17 cellular contexts compared by ENCODE assay signal in the genomic region with DNA sequence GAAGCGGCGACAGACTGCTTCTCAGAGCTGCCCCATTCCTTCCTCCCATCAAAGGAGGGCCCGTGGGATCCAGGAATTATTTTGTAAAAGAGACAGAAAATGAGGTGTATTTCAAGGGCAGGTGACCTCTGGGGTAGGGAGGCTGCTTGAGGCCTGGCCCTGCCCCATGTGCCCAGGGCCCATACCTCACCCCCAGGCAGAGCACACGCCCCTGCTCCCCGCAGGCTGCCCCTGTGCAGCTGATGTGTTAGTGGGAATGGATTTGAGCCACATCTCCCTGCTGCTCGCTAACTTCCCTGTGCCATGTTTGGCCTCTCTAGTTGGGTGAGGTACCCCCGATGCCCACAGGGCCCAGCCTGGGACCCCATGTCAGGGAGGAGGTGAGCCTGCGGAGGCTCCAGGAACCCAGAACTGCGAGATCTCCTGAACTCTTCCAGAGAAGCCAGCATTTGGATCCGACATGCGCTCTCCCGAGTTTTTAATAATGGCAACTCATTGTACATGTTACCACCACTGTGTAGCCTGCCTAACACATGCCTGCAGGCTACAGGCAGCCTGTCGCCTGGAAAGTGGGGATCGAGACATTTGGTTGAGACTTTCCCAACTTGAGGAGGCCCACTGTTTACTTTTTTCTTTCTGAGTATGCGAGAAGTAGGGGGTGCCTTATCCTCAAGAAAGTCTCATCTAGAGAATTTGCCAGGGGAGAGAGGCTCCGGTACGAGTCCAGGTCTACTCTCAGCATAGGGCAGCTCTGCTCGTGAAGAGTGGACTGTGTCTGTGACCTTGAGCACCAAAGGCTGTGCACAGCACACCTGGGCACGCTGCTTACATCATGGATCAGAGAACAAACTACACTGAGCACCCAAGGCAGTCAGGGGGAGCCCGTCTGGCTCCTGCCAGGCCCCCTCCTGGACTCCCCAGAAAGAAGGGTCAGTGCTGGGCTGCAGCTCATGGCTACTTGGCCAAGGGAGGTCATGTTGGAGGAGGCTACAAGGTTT. TPM values are rescaled to one million over a fixed set of nuclear protein-coding genes. Genes with fewer than 3 reads are reported as not detected.
DNase-seq lines count a peak whose midpoint lies in the region; ATAC-seq, FAIRE-seq and TF ChIP-seq lines count a peak whose summit lies in the region.
"Had no signal": no experiment of that assay in that cellular context is flagged by ENCODE, and none has a peak within 500 bp of the region (broad histone marks: within the 10 kb centered on the region; RNA-seq: fewer than 3 reads in every experiment).

No MANE protein-coding gene starts in this region.

- peak overlapping the region in 8 of 11 experiments; percentile 7 to 82 (median 44); a peak in 9 of 22 replicates for H3K27ac ChIP-seq in BLaER1 treated with 17β-estradiol and CSF1 and Interleukin-3, amounts not matched to agents 10 nM and 100 nM
- H3K27ac ChIP-seq in SK-N-MC = peak overlapping the region; percentile 55; the same call in 1 of the 2 replicates
- H3K27ac ChIP-seq in hepatocyte = peak overlapping the region; percentile 73
- H3K27ac ChIP-seq in pancreas = no peak overlapping the region
- H3K27ac ChIP-seq: A549 had no signal

- WGBS in hepatocyte (ENCODE audit: low lambda C conversion rate, missing lambda C conversion rate) = 88% methylated on average over 20 of the region's 20 CpGs
- WGBS in pancreas, 2 donors = 81 to 82% methylated on average over 20 of the region's 20 CpGs

- peaks cover 25% of the 10 kb centered on the region for H3K4me1 Mint-ChIP-seq in activated naive CD8-positive, alpha-beta T cell treated with anti-CD3 and anti-CD28 coated beads for 36 hours

- no peaks in the 10 kb centered on the region for H3K9me3 Mint-ChIP-seq in activated naive CD8-positive, alpha-beta T cell treated with anti-CD3 and anti-CD28 coated beads for 36 hours
- H3K9me3 Mint-ChIP-seq: CD4-positive, alpha-beta T cell had no signal

- H3K4me1 ChIP-seq in BLaER1 treated with 17β-estradiol and CSF1 and Interleukin-3, amounts not matched to agents 10 nM and 100 nM = peaks cover 82 to 93% (median 89%) of the 10 kb centered on the region in 10 experiments
- peaks cover 32% of the 10 kb centered on the region for H3K4me1 ChIP-seq in hepatocyte (ENCODE audit: insufficient read depth)
- H3K4me1 ChIP-seq in pancreas = peaks cover 0 to 9% (median 0%) of the 10 kb centered on the region in 3 donors

- no peak overlapping the region for H3K27ac Mint-ChIP-seq in activated naive CD8-positive, alpha-beta T cell treated with anti-CD3 and anti-CD28 coated beads for 36 hours
- H3K27ac Mint-ChIP-seq: CD4-positive, alpha-beta T cell had no signal

- intact Hi-C loops in pancreas (cut with DNase I) = no loop called here

- H3K36me3 Mint-ChIP-seq in activated naive CD8-positive, alpha-beta T cell treated with anti-CD3 and anti-CD28 coated beads for 36 hours = peaks cover 2% of the 10 kb centered on the region

- no peak for FAIRE-seq in pancreas (lab: Jason Lieb, UNC)
- FAIRE-seq: A549, GM12892 had no signal

- no peaks in the 10 kb centered on the region for H3K9me2 ChIP-seq in hepatocyte (replicated peaks; ENCODE audit: insufficient read depth)

- no peak overlapping the region for H3K4me3 ChIP-seq in BLaER1 treated with 17β-estradiol and CSF1 and Interleukin-3, amounts not matched to agents 10 nM and 100 nM
- H3K4me3 ChIP-seq in SK-N-MC (no peak overlapping the region), hepatocyte (no peak overlapping the region), pancreas (no peak overlapping the region)
- H3K4me3 ChIP-seq: A549 had no signal

- peaks cover 37% of the 10 kb centered on the region for H3K27me3 Mint-ChIP-seq in activated naive CD8-positive, alpha-beta T cell treated with anti-CD3 and anti-CD28 coated beads for 36 hours

- H3K9me3 ChIP-seq in BLaER1 treated with 17β-estradiol and CSF1 and Interleukin-3, amounts not matched to agents 10 nM and 100 nM (replicated peaks in 1 of 11) = no peaks in the 10 kb centered on the region
- H3K9me3 ChIP-seq in SK-N-MC (ENCODE audit: low read depth, low read length) (no peaks in the 10 kb centered on the region), hepatocyte (ENCODE audit: low read depth) (no peaks in the 10 kb centered on the region), pancreas (no peaks in the 10 kb centered on the region)
- H3K9me3 ChIP-seq: A549 had no signal

- H3K36me3 ChIP-seq in BLaER1 treated with 17β-estradiol and CSF1 and Interleukin-3, amounts not matched to agents 10 nM and 100 nM = no peaks in the 10 kb centered on the region
- no peaks in the 10 kb centered on the region for H3K36me3 ChIP-seq in SK-N-MC (ENCODE audit: insufficient read depth, low read length)
- H3K36me3 ChIP-seq in hepatocyte (replicated peaks; ENCODE audit: insufficient read depth, low read depth) = no peaks in the 10 kb centered on the region
- H3K36me3 ChIP-seq in pancreas = no peaks in the 10 kb centered on the region

- H3K4me2 ChIP-seq in BLaER1 treated with 17β-estradiol and CSF1 and Interleukin-3, amounts not matched to agents 10 nM and 100 nM = peak overlapping the region in 10 of 11 experiments; percentile 13 to 92 (median 78); a peak in 15 of 22 replicates
- H3K4me2 ChIP-seq in hepatocyte = no peak overlapping the region
- H3K4me2 ChIP-seq: A549 had no signal

- no peaks in the 10 kb centered on the region for H4K20me1 ChIP-seq in BLaER1 treated with 17β-estradiol and CSF1 and Interleukin-3, amounts not matched to agents 10 nM and 100 nM
- H4K20me1 ChIP-seq in hepatocyte (ENCODE audit: insufficient read depth, poor library complexity, severe bottlenecking) = no peaks in the 10 kb centered on the region

- TF ChIP-seq CTCF in hepatocyte (IDR thresholded peaks at IDR 0.05; ENCODE audit: poor library complexity) (no peak), pancreas (IDR thresholded peaks at IDR 0.05) (no peak)

- ATAC-seq in pancreas = peak; percentile 58 to 87 (median 82)
- ATAC-seq: A549 had no signal

- peaks cover 0 to 8% (median 0%) of the 10 kb centered on the region in 11 experiments; a peak in 1 of 22 replicates for H3K27me3 ChIP-seq in BLaER1 treated with 17β-estradiol and CSF1 and Interleukin-3, amounts not matched to agents 10 nM and 100 nM
- no peaks in the 10 kb centered on the region for H3K27me3 ChIP-seq in hepatocyte
- no peaks in the 10 kb centered on the region for H3K27me3 ChIP-seq in pancreas

- no peak overlapping the region for H3K9ac ChIP-seq in BLaER1 treated with 17β-estradiol and CSF1 and Interleukin-3, amounts not matched to agents 10 nM and 100 nM
- H3K9ac ChIP-seq in SK-N-MC (ENCODE audit: insufficient read length) = no peak overlapping the region

- DNase-seq in SK-N-MC (ENCODE audit: low read depth, low spot score) (no peak), hepatocyte (ENCODE audit: low spot score) (no peak), pancreas (peak in 1 of 6 donors; percentile 32), NCI-H2227 treated with DMSO at 0.1 percent for 48 hours (lab: John Stamatoyannopoulos, UW) (no peak), globus pallidus (ENCODE audit: low spot score) (no peak)
- DNase-seq in activated naive CD8-positive, alpha-beta T cell treated with anti-CD3 and anti-CD28 coated beads for 36 hours = no peak
- DNase-seq: CD4-positive, alpha-beta T cell; DND-41; GDM1; IMR-90; NCI-H1436; NCI-H2029 treated with DMSO at 0.1 percent for 48 hours; NCI-H524 treated with DMSO at 0.1 percent for 48 hours had no signal

- H3K79me2 ChIP-seq in hepatocyte = no peaks in the 10 kb centered on the region

- no peak overlapping the region for H2AFZ ChIP-seq in hepatocyte

- H3K4me3 Mint-ChIP-seq in activated naive CD8-positive, alpha-beta T cell treated with anti-CD3 and anti-CD28 coated beads for 36 hours = no peak overlapping the region
- H3K4me3 Mint-ChIP-seq: CD4-positive, alpha-beta T cell had no signal

RNA-seq across cellular contexts. Expression of a gene that starts 36.1 kb away (rescaled TPM):
- total RNA-seq in hepatocyte = 40.5 and 52.5 TPM in 2 replicates
- 31.7 and 36.0 TPM in 2 replicates for polyA plus RNA-seq in hepatocyte
- 1 to 10 TPM; 1.3 to 4.5 (median 3.2) TPM for total RNA-seq in pancreas
- polyA plus RNA-seq in pancreas = 1 to 10 TPM in 1 of 2 donors, under 1 TPM in 1; 0.87 to 1.8 TPM
- total RNA-seq in activated naive CD8-positive, alpha-beta T cell treated with anti-CD3 and anti-CD28 coated beads for 36 hours = 1 to 10 TPM; 4.0 to 4.6 TPM
- total RNA-seq: H4, IMR-90 had no signal
- polyA plus RNA-seq: IMR-90 had no signal

Comparison
In these comparisons a context has a peak if more than half of its experiments do, and no peak if none do; other contexts are left out.
1. H3K27ac ChIP-seq: peak in BLaER1 treated with 17β-estradiol and CSF1 and Interleukin-3, amounts not matched to agents 10 nM and 100 nM (8 of 11), SK-N-MC (single experiment) and hepatocyte (single experiment); none in pancreas (0 of 4).